Comparison of ENCODE assay signal across 15 cellular contexts in genomic region chr1:154753426-154753825, GRCh38.
DNase-seq lines count a peak whose midpoint lies in the region; ATAC-seq and TF ChIP-seq lines count a peak whose summit lies in the region.
"Had no signal": no experiment of that assay in that cellular context is flagged by ENCODE, and none has a peak within 500 bp of the region (broad histone marks: within the 10 kb centered on the region; RNA-seq: fewer than 3 reads in every experiment).

No MANE protein-coding gene starts in this region.

- no peak for TF ChIP-seq CTCF in natural killer cell (IDR thresholded peaks at IDR 0.05)

- no peak overlapping the region for H3K4me3 Mint-ChIP-seq in activated CD8-positive, alpha-beta memory T cell treated with anti-CD3 and anti-CD28 coated beads, Interleukin-2, amount 10 ng/mL, durations not matched to agents 7 days and 5 days
- no peak overlapping the region for H3K4me3 Mint-ChIP-seq in natural killer cell treated with Interleukin-12 subunit alpha and Interleukin-12 subunit beta and Interleukin-15 and Interleukin-18, amount 100 ng/mL, for 72 hours
- H3K4me3 Mint-ChIP-seq in natural killer cell = no peak overlapping the region
- H3K4me3 Mint-ChIP-seq: CD4-positive, alpha-beta memory T cell had no signal

- DNase-seq in activated CD8-positive, alpha-beta memory T cell treated with anti-CD3 and anti-CD28 coated beads for 24 hours = peak; percentile 46
- DNase-seq in activated CD8-positive, alpha-beta memory T cell treated with anti-CD3 and anti-CD28 coated beads, Interleukin-2, amount 10 ng/mL, durations not matched to agents 7 days and 5 days = no peak
- DNase-seq in natural killer cell treated with Interleukin-12 subunit alpha and Interleukin-12 subunit beta and Interleukin-15 and Interleukin-18, amount 100 ng/mL, for 72 hours (ENCODE audit: low spot score) = peak; percentile 59
- DNase-seq in natural killer cell (no peak), posterior vena cava (ENCODE audit: low spot score) (peak; percentile 40), occipital lobe (lab: John Stamatoyannopoulos, UW) (no peak), kidney tubule cell (ENCODE audit: low spot score) (no peak)
- DNase-seq: CD4-positive, alpha-beta memory T cell; DMS153; GDM1; MV-4-11; NCI-H1694 treated with DMSO at 0.1 percent for 48 hours; NCI-H510A; NCI-H774 had no signal

- H3K27ac Mint-ChIP-seq in activated CD8-positive, alpha-beta memory T cell treated with anti-CD3 and anti-CD28 coated beads, Interleukin-2, amount 10 ng/mL, durations not matched to agents 7 days and 5 days = no peak overlapping the region
- H3K27ac Mint-ChIP-seq in natural killer cell treated with Interleukin-12 subunit alpha and Interleukin-12 subunit beta and Interleukin-15 and Interleukin-18, amount 100 ng/mL, for 72 hours = peak overlapping the region in 1 of 2 donors; percentile 24
- H3K27ac Mint-ChIP-seq in natural killer cell = no peak overlapping the region
- H3K27ac Mint-ChIP-seq: CD4-positive, alpha-beta memory T cell had no signal

- peaks cover 1% of the 10 kb centered on the region for H3K36me3 Mint-ChIP-seq in activated CD8-positive, alpha-beta memory T cell treated with anti-CD3 and anti-CD28 coated beads, Interleukin-2, amount 10 ng/mL, durations not matched to agents 7 days and 5 days
- H3K36me3 Mint-ChIP-seq in natural killer cell treated with Interleukin-12 subunit alpha and Interleukin-12 subunit beta and Interleukin-15 and Interleukin-18, amount 100 ng/mL, for 72 hours = no peaks in the 10 kb centered on the region
- no peaks in the 10 kb centered on the region for H3K36me3 Mint-ChIP-seq in natural killer cell
- H3K36me3 Mint-ChIP-seq: CD4-positive, alpha-beta memory T cell had no signal

- H3K27me3 Mint-ChIP-seq in activated CD8-positive, alpha-beta memory T cell treated with anti-CD3 and anti-CD28 coated beads, Interleukin-2, amount 10 ng/mL, durations not matched to agents 7 days and 5 days = peaks cover 59% of the 10 kb centered on the region
- peaks cover 35 to 51% of the 10 kb centered on the region in 2 donors for H3K27me3 Mint-ChIP-seq in natural killer cell treated with Interleukin-12 subunit alpha and Interleukin-12 subunit beta and Interleukin-15 and Interleukin-18, amount 100 ng/mL, for 72 hours
- peaks cover 21 to 42% of the 10 kb centered on the region in 2 donors for H3K27me3 Mint-ChIP-seq in natural killer cell (ENCODE audit: low read depth in 2 of 2)

- intact Hi-C loops in natural killer cell (cut with micrococcal nuclease) (no loop called here), posterior vena cava (cut with DNase I) (no loop called here)

- H3K4me1 Mint-ChIP-seq in activated CD8-positive, alpha-beta memory T cell treated with anti-CD3 and anti-CD28 coated beads, Interleukin-2, amount 10 ng/mL, durations not matched to agents 7 days and 5 days = peaks cover 37% of the 10 kb centered on the region
- H3K4me1 Mint-ChIP-seq in natural killer cell treated with Interleukin-12 subunit alpha and Interleukin-12 subunit beta and Interleukin-15 and Interleukin-18, amount 100 ng/mL, for 72 hours (ENCODE audit: low read depth in 2 of 2) = peaks cover 6 to 26% of the 10 kb centered on the region in 2 donors
- H3K4me1 Mint-ChIP-seq in natural killer cell = peaks cover 2 to 6% of the 10 kb centered on the region in 2 donors

- CTCF ChIA-PET in activated CD8-positive, alpha-beta memory T cell treated with anti-CD3 and anti-CD28 coated beads, Interleukin-2, amount 10 ng/mL, durations not matched to agents 7 days and 5 days (lab: Charles Lee) = interaction anchor here (1.2 to 1.8 kb wide), 2 partner anchors 9 to 84 kb away, joined by 3 to 4 read pairs; no protein-coding TSS in a partner anchor

- no peak for ATAC-seq in activated CD8-positive, alpha-beta memory T cell treated with anti-CD3 and anti-CD28 coated beads, Interleukin-2, amount 10 ng/mL, durations not matched to agents 7 days and 5 days
- no peak for ATAC-seq in natural killer cell treated with Interleukin-12 subunit alpha and Interleukin-12 subunit beta and Interleukin-15 and Interleukin-18, amount 100 ng/mL, for 72 hours
- ATAC-seq in natural killer cell = no peak
- ATAC-seq: A549 had no signal

- H3K9me3 Mint-ChIP-seq in activated CD8-positive, alpha-beta memory T cell treated with anti-CD3 and anti-CD28 coated beads, Interleukin-2, amount 10 ng/mL, durations not matched to agents 7 days and 5 days (ENCODE audit: low read depth) = no peaks in the 10 kb centered on the region
- H3K9me3 Mint-ChIP-seq in natural killer cell treated with Interleukin-12 subunit alpha and Interleukin-12 subunit beta and Interleukin-15 and Interleukin-18, amount 100 ng/mL, for 72 hours = no peaks in the 10 kb centered on the region
- H3K9me3 Mint-ChIP-seq in natural killer cell = no peaks in the 10 kb centered on the region
- H3K9me3 Mint-ChIP-seq: CD4-positive, alpha-beta memory T cell had no signal

Comparison
In these comparisons a context has a peak if more than half of its experiments do, and no peak if none do; other contexts are left out.
1. DNase-seq: peak in activated CD8-positive, alpha-beta memory T cell treated with anti-CD3 and anti-CD28 coated beads for 24 hours (single experiment), natural killer cell treated with Interleukin-12 subunit alpha and Interleukin-12 subunit beta and Interleukin-15 and Interleukin-18, amount 100 ng/mL, for 72 hours (single experiment) and posterior vena cava (single experiment); none in activated CD8-positive, alpha-beta memory T cell treated with anti-CD3 and anti-CD28 coated beads, Interleukin-2, amount 10 ng/mL, durations not matched to agents 7 days and 5 days (single experiment), natural killer cell (single experiment), occipital lobe (single experiment) and kidney tubule cell (single experiment).